In genomic region chr15:42033214-42033873, GRCh38 we compare ENCODE assay signal across 24 cellular contexts. TPM values are rescaled to one million over a fixed set of nuclear protein-coding genes. Genes with fewer than 3 reads are reported as not detected.
A peak's percentile ranks its signal among the peaks of the same experiment; 100 is the strongest.
DNase-seq lines count a peak whose midpoint lies in the region; ATAC-seq and TF ChIP-seq lines count a peak whose summit lies in the region.
"Had no signal": no experiment of that assay in that cellular context is flagged by ENCODE, and none has a peak within 500 bp of the region (broad histone marks: within the 10 kb centered on the region; RNA-seq: fewer than 3 reads in every experiment).

No MANE protein-coding gene starts in this region.

- intact Hi-C loops in activated CD4-positive, alpha-beta memory T cell treated with anti-CD3 and anti-CD28 coated beads for 36 hours (cut with micrococcal nuclease), result no loop called here

- peak; percentile 42 for ATAC-seq in GM21786 (IDR thresholded peaks at IDR 0.05; ENCODE audit: unreplicated experiment)
- ATAC-seq in stimulated activated memory B cell treated with anti-CD40 and anti-IgM and Interleukin-4, amounts not matched to agents 10 μg/mL and 1 μg/mL and 100 μg/mL, for 72 hours, result peak; percentile 77
- no peak for ATAC-seq in GM19324 (IDR thresholded peaks at IDR 0.05; ENCODE audit: low FRiP score, unreplicated experiment)
- no peak for ATAC-seq in GM19397 (IDR thresholded peaks at IDR 0.05; ENCODE audit: unreplicated experiment)
- ATAC-seq: left lobe of liver had no signal

- no peaks in the 10 kb centered on the region for H3K27me3 Mint-ChIP-seq in activated CD4-positive, alpha-beta memory T cell treated with anti-CD3 and anti-CD28 coated beads for 36 hours
- peaks cover 7% of the 10 kb centered on the region for H3K27me3 Mint-ChIP-seq in activated CD4-positive, alpha-beta memory T cell treated with anti-CD3 and anti-CD28 coated beads, Interleukin-2, amount 10 ng/mL, durations not matched to agents 7 days and 5 days
- no peaks in the 10 kb centered on the region for H3K27me3 Mint-ChIP-seq in stimulated activated memory B cell treated with anti-CD40 and anti-IgM and Interleukin-4, amounts not matched to agents 10 μg/mL and 1 μg/mL and 100 μg/mL, for 72 hours
- H3K27me3 Mint-ChIP-seq in HFFc6 (ENCODE audit: insufficient read depth), result peaks cover 18% of the 10 kb centered on the region
- H3K27me3 Mint-ChIP-seq: activated naive CD4-positive, alpha-beta T cell treated with anti-CD3 and anti-CD28 coated beads, Interleukin-2, amount 50 U/mL, for 24 hours had no signal

- H3K36me3 Mint-ChIP-seq in activated CD4-positive, alpha-beta memory T cell treated with anti-CD3 and anti-CD28 coated beads for 36 hours, result no peaks in the 10 kb centered on the region
- H3K36me3 Mint-ChIP-seq in activated CD4-positive, alpha-beta memory T cell treated with anti-CD3 and anti-CD28 coated beads, Interleukin-2, amount 10 ng/mL, durations not matched to agents 7 days and 5 days (ENCODE audit: low read depth), result peaks cover 4% of the 10 kb centered on the region
- H3K36me3 Mint-ChIP-seq in stimulated activated memory B cell treated with anti-CD40 and anti-IgM and Interleukin-4, amounts not matched to agents 10 μg/mL and 1 μg/mL and 100 μg/mL, for 72 hours, result no peaks in the 10 kb centered on the region
- peaks cover 8% of the 10 kb centered on the region; the same call in 1 of the 2 replicates for H3K36me3 Mint-ChIP-seq in HFFc6 (ENCODE audit: low read depth)
- H3K36me3 Mint-ChIP-seq: activated naive CD4-positive, alpha-beta T cell treated with anti-CD3 and anti-CD28 coated beads, Interleukin-2, amount 50 U/mL, for 24 hours; IgD-negative memory B cell had no signal

- H3K4me1 Mint-ChIP-seq in activated CD4-positive, alpha-beta memory T cell treated with anti-CD3 and anti-CD28 coated beads for 36 hours (ENCODE audit: low read depth), result peaks cover 14% of the 10 kb centered on the region
- H3K4me1 Mint-ChIP-seq in activated CD4-positive, alpha-beta memory T cell treated with anti-CD3 and anti-CD28 coated beads, Interleukin-2, amount 10 ng/mL, durations not matched to agents 7 days and 5 days, result peaks cover 12% of the 10 kb centered on the region
- peaks cover 26% of the 10 kb centered on the region for H3K4me1 Mint-ChIP-seq in stimulated activated memory B cell treated with anti-CD40 and anti-IgM and Interleukin-4, amounts not matched to agents 10 μg/mL and 1 μg/mL and 100 μg/mL, for 72 hours
- peaks cover 14% of the 10 kb centered on the region for H3K4me1 Mint-ChIP-seq in HFFc6 (ENCODE audit: low read depth)
- H3K4me1 Mint-ChIP-seq: neural crest cell had no signal

- peak; percentile 19 for DNase-seq in activated CD4-positive, alpha-beta memory T cell treated with anti-CD3 and anti-CD28 coated beads for 36 hours
- no peak for DNase-seq in activated CD4-positive, alpha-beta memory T cell treated with anti-CD3 and anti-CD28 coated beads, Interleukin-2, amount 10 ng/mL, durations not matched to agents 7 days and 5 days
- peak; percentile 29 for DNase-seq in epithelial cell of esophagus (ENCODE audit: low read depth)
- no peak for DNase-seq in HFFc6
- DNase-seq: 8988T; activated T-cell treated with anti-CD3 and anti-CD28 coated beads for 4 hours; AML-193; COR-L47; effector memory CD4-positive, alpha-beta T cell; MG63; NCI-H1694 treated with DMSO at 0.1 percent for 48 hours; NCI-H774; SJCRH30 had no signal

- TF ChIP-seq CTCF in epithelial cell of esophagus (IDR thresholded peaks at IDR 0.05; ENCODE audit: insufficient read depth, low read depth, low read length, missing control alignments) (no peak), HFFc6 (IDR thresholded peaks at IDR 0.05) (no peak)

- CTCF ChIA-PET in activated CD4-positive, alpha-beta memory T cell treated with anti-CD3 and anti-CD28 coated beads for 36 hours (lab: Charles Lee), result no interaction called here
- CTCF ChIA-PET in activated CD4-positive, alpha-beta memory T cell treated with anti-CD3 and anti-CD28 coated beads, Interleukin-2, amount 10 ng/mL, durations not matched to agents 7 days and 5 days (lab: Charles Lee), result no interaction called here

- H3K27ac Mint-ChIP-seq in activated CD4-positive, alpha-beta memory T cell treated with anti-CD3 and anti-CD28 coated beads for 36 hours, result no peak overlapping the region
- no peak overlapping the region for H3K27ac Mint-ChIP-seq in activated CD4-positive, alpha-beta memory T cell treated with anti-CD3 and anti-CD28 coated beads, Interleukin-2, amount 10 ng/mL, durations not matched to agents 7 days and 5 days
- peak overlapping the region; percentile 33 for H3K27ac Mint-ChIP-seq in stimulated activated memory B cell treated with anti-CD40 and anti-IgM and Interleukin-4, amounts not matched to agents 10 μg/mL and 1 μg/mL and 100 μg/mL, for 72 hours
- no peak overlapping the region for H3K27ac Mint-ChIP-seq in HFFc6
- H3K27ac Mint-ChIP-seq: activated naive CD4-positive, alpha-beta T cell treated with anti-CD3 and anti-CD28 coated beads, Interleukin-2, amount 50 U/mL, for 24 hours; progenitor cell of endocrine pancreas had no signal

- H3K4me3 ChIP-seq in epithelial cell of esophagus (ENCODE audit: low read length), result no peak overlapping the region
- H3K4me3 ChIP-seq: MG63, SJCRH30 had no signal

- peaks cover 4% of the 10 kb centered on the region for H3K9me3 Mint-ChIP-seq in activated CD4-positive, alpha-beta memory T cell treated with anti-CD3 and anti-CD28 coated beads for 36 hours
- peaks cover 4% of the 10 kb centered on the region for H3K9me3 Mint-ChIP-seq in activated CD4-positive, alpha-beta memory T cell treated with anti-CD3 and anti-CD28 coated beads, Interleukin-2, amount 10 ng/mL, durations not matched to agents 7 days and 5 days
- peaks cover 2% of the 10 kb centered on the region for H3K9me3 Mint-ChIP-seq in stimulated activated memory B cell treated with anti-CD40 and anti-IgM and Interleukin-4, amounts not matched to agents 10 μg/mL and 1 μg/mL and 100 μg/mL, for 72 hours
- peaks cover 8% of the 10 kb centered on the region; the same call in 1 of the 2 replicates for H3K9me3 Mint-ChIP-seq in HFFc6
- H3K9me3 Mint-ChIP-seq: activated naive CD4-positive, alpha-beta T cell treated with anti-CD3 and anti-CD28 coated beads, Interleukin-2, amount 50 U/mL, for 24 hours had no signal

- no peak overlapping the region for H3K4me3 Mint-ChIP-seq in activated CD4-positive, alpha-beta memory T cell treated with anti-CD3 and anti-CD28 coated beads for 36 hours
- no peak overlapping the region for H3K4me3 Mint-ChIP-seq in activated CD4-positive, alpha-beta memory T cell treated with anti-CD3 and anti-CD28 coated beads, Interleukin-2, amount 10 ng/mL, durations not matched to agents 7 days and 5 days
- H3K4me3 Mint-ChIP-seq in stimulated activated memory B cell treated with anti-CD40 and anti-IgM and Interleukin-4, amounts not matched to agents 10 μg/mL and 1 μg/mL and 100 μg/mL, for 72 hours, result no peak overlapping the region
- no peak overlapping the region for H3K4me3 Mint-ChIP-seq in HFFc6
- H3K4me3 Mint-ChIP-seq: activated naive CD4-positive, alpha-beta T cell treated with anti-CD3 and anti-CD28 coated beads, Interleukin-2, amount 50 U/mL, for 24 hours; neural crest cell; T-helper 1 cell treated with Interleukin-12 subunit alpha and Interleukin-12 subunit beta and Interleukin-4 antibody, amounts not matched to agents 30 μg/mL and 1 μg/mL, for 36 hours had no signal

- POLR2A ChIA-PET in activated CD4-positive, alpha-beta memory T cell treated with anti-CD3 and anti-CD28 coated beads for 36 hours (lab: Charles Lee), result no interaction called here
- POLR2A ChIA-PET in activated CD4-positive, alpha-beta memory T cell treated with anti-CD3 and anti-CD28 coated beads, Interleukin-2, amount 10 ng/mL, durations not matched to agents 7 days and 5 days (lab: Charles Lee), result no interaction called here

RNA-seq across cellular contexts. Expression of gene PLA2G4E, which starts 12.5 kb away (rescaled TPM):
- not detected for total RNA-seq in activated CD4-positive, alpha-beta memory T cell treated with anti-CD3 and anti-CD28 coated beads for 36 hours
- not detected for total RNA-seq in activated CD4-positive, alpha-beta memory T cell treated with anti-CD3 and anti-CD28 coated beads, Interleukin-2, amount 10 ng/mL, durations not matched to agents 7 days and 5 days
- total RNA-seq in HFFc6 (2021; fragmentation: NEBNext Ultra II Directional; extraction: Animal tissue kit (Norgen Biotek cat#: 25700)), result not detected
- total RNA-seq: fibroblast of lung, left lobe of liver, neural crest cell, progenitor cell of endocrine pancreas, SJCRH30 had no signal

Comparison
In these comparisons a context has a peak if more than half of its experiments do, and no peak if none do; other contexts are left out.
1. DNase-seq: peak in activated CD4-positive, alpha-beta memory T cell treated with anti-CD3 and anti-CD28 coated beads for 36 hours (single experiment) and epithelial cell of esophagus (single experiment); none in activated CD4-positive, alpha-beta memory T cell treated with anti-CD3 and anti-CD28 coated beads, Interleukin-2, amount 10 ng/mL, durations not matched to agents 7 days and 5 days (single experiment) and HFFc6 (single experiment).
2. ATAC-seq: peak in GM21786 (single experiment) and stimulated activated memory B cell treated with anti-CD40 and anti-IgM and Interleukin-4, amounts not matched to agents 10 μg/mL and 1 μg/mL and 100 μg/mL, for 72 hours (single experiment); none in GM19324 (single experiment) and GM19397 (single experiment).